8 cellular contexts compared by ENCODE assay signal in the genomic region with DNA sequence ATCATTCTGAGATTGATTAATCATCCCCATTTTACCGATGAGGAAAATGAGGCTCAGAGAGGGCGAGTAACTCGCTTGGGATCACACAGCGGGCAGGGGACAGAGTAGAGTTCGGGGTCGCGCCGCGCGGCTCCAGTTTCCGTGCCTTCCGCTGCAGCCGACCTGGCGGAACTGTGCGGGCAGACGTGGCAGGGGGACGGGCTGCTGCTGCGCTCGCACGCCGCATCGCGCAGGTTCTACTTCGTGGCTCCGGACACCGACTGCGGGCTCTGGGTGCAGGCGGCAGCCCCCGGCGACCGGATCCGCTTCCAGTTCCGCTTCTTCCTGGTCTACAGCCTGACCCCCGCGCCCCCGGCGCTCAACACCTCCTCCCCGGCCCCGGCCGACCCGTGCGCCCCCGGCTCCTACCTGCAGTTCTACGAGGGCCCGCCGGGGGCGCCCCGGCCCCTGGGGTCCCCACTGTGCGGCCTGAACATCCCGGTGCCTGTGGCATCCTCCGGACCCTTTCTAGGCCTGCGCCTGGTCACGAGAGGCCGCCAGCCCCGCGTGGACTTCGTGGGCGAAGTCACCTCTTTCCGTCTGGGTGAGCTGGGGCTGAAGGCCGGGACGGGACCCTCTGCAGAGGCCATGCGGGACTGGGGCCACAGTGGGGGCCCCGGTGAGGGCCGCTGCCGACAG. TPM values are rescaled to one million over a fixed set of nuclear protein-coding genes. Genes with fewer than 3 reads are reported as not detected.
DNase-seq lines count a peak whose midpoint lies in the region; ATAC-seq and TF ChIP-seq lines count a peak whose summit lies in the region.

No MANE protein-coding gene starts in this region.

- H3K4me1 Mint-ChIP-seq in activated naive CD4-positive, alpha-beta T cell treated with anti-CD3 and anti-CD28 coated beads for 36 hours (ENCODE audit: low read depth), result peaks cover 7% of the 10 kb centered on the region

- CTCF ChIA-PET in activated naive CD4-positive, alpha-beta T cell treated with anti-CD3 and anti-CD28 coated beads for 36 hours (lab: Charles Lee), result no interaction called here

- peak overlapping the region; percentile 87 for H3K27ac ChIP-seq in BLaER1
- no peak overlapping the region for H3K27ac ChIP-seq in hepatocyte

- no peaks in the 10 kb centered on the region for H3K9me2 ChIP-seq in hepatocyte (replicated peaks; ENCODE audit: insufficient read depth)

- peaks cover 13% of the 10 kb centered on the region for H3K27me3 Mint-ChIP-seq in activated naive CD4-positive, alpha-beta T cell treated with anti-CD3 and anti-CD28 coated beads for 36 hours (ENCODE audit: low read depth)

- TF ChIP-seq CTCF in hepatocyte (IDR thresholded peaks at IDR 0.05; ENCODE audit: poor library complexity), result peak; percentile 67

- no peaks in the 10 kb centered on the region for H3K36me3 Mint-ChIP-seq in activated naive CD4-positive, alpha-beta T cell treated with anti-CD3 and anti-CD28 coated beads for 36 hours (ENCODE audit: low read depth)

- WGBS in hepatocyte (ENCODE audit: low lambda C conversion rate, missing lambda C conversion rate), result 22% methylated on average over 43 of the region's 65 CpGs

- H3K79me2 ChIP-seq in hepatocyte, result no peaks in the 10 kb centered on the region

- DNase-seq in activated naive CD4-positive, alpha-beta T cell treated with anti-CD3 and anti-CD28 coated beads for 36 hours, result peak; percentile 16
- DNase-seq in hepatocyte (ENCODE audit: low spot score) (peak; percentile 64), NCI-H524 treated with DMSO at 0.1 percent for 48 hours (lab: John Stamatoyannopoulos, UW) (no peak), HUDEP-2 (lab: John Stamatoyannopoulos, UW; ENCODE audit: unreplicated experiment in 76 of 76) (no peak)
- peak; percentile 32 for DNase-seq in stimulated activated CD4-positive, alpha-beta T cell treated with anti-CD3 and anti-CD28 coated beads, Interleukin-15, amount 100 ng/mL, for 24 hours

- H4K20me1 ChIP-seq in BLaER1, result no peaks in the 10 kb centered on the region
- no peaks in the 10 kb centered on the region for H4K20me1 ChIP-seq in hepatocyte (ENCODE audit: insufficient read depth, poor library complexity, severe bottlenecking)

- intact Hi-C loops in activated naive CD4-positive, alpha-beta T cell treated with anti-CD3 and anti-CD28 coated beads for 36 hours (cut with micrococcal nuclease), result no loop called here

- ATAC-seq in HG02852 (IDR thresholded peaks at IDR 0.05; ENCODE audit: unreplicated experiment) (peak; percentile 51), HG02938 (IDR thresholded peaks at IDR 0.05; ENCODE audit: unreplicated experiment) (no peak)

- H3K36me3 ChIP-seq in BLaER1, result no peaks in the 10 kb centered on the region
- H3K36me3 ChIP-seq in hepatocyte (replicated peaks; ENCODE audit: insufficient read depth, low read depth), result no peaks in the 10 kb centered on the region

- H3K4me2 ChIP-seq in BLaER1 (peak overlapping the region; percentile 81), hepatocyte (peak overlapping the region; percentile 94)

- H3K9ac ChIP-seq in BLaER1, result peak overlapping the region; percentile 70

- H3K9me3 ChIP-seq in BLaER1, result no peaks in the 10 kb centered on the region
- no peaks in the 10 kb centered on the region for H3K9me3 ChIP-seq in hepatocyte (ENCODE audit: low read depth)

- no peak overlapping the region for H3K27ac Mint-ChIP-seq in activated naive CD4-positive, alpha-beta T cell treated with anti-CD3 and anti-CD28 coated beads for 36 hours

- H3K4me3 ChIP-seq in BLaER1, result peak overlapping the region; percentile 60
- H3K4me3 ChIP-seq in hepatocyte, result peak overlapping the region; percentile 36

- H2AFZ ChIP-seq in hepatocyte, result peak overlapping the region; percentile 89

- H3K4me3 Mint-ChIP-seq in activated naive CD4-positive, alpha-beta T cell treated with anti-CD3 and anti-CD28 coated beads for 36 hours, result peak overlapping the region; percentile 33

- no peaks in the 10 kb centered on the region for H3K9me3 Mint-ChIP-seq in activated naive CD4-positive, alpha-beta T cell treated with anti-CD3 and anti-CD28 coated beads for 36 hours

- no peaks in the 10 kb centered on the region for H3K27me3 ChIP-seq in BLaER1
- no peaks in the 10 kb centered on the region for H3K27me3 ChIP-seq in hepatocyte

- H3K4me1 ChIP-seq in BLaER1, result peaks cover 75% of the 10 kb centered on the region
- no peaks in the 10 kb centered on the region for H3K4me1 ChIP-seq in hepatocyte (ENCODE audit: insufficient read depth)

RNA-seq across cellular contexts. Expression of a gene that starts 2.3 kb away (rescaled TPM):
- total RNA-seq in activated naive CD4-positive, alpha-beta T cell treated with anti-CD3 and anti-CD28 coated beads for 36 hours, result not detected
- total RNA-seq in hepatocyte, result 0.10 and 0.20 TPM in 2 replicates
- 8.2 and 10.8 TPM in 2 replicates for polyA plus RNA-seq in hepatocyte

RNA-seq across cellular contexts. Expression of a gene that starts 31.4 kb away (rescaled TPM):
- 10 to 100 TPM; 89.9 to 93.4 TPM for total RNA-seq in activated naive CD4-positive, alpha-beta T cell treated with anti-CD3 and anti-CD28 coated beads for 36 hours
- 39.5 and 46.7 TPM in 2 replicates for total RNA-seq in hepatocyte
- 36.7 and 38.9 TPM in 2 replicates for polyA plus RNA-seq in hepatocyte

Comparison
In these comparisons a context has a peak if more than half of its experiments do, and no peak if none do; other contexts are left out.
1. DNase-seq: peak in activated naive CD4-positive, alpha-beta T cell treated with anti-CD3 and anti-CD28 coated beads for 36 hours (single experiment), hepatocyte (single experiment) and stimulated activated CD4-positive, alpha-beta T cell treated with anti-CD3 and anti-CD28 coated beads, Interleukin-15, amount 100 ng/mL, for 24 hours (single experiment); none in NCI-H524 treated with DMSO at 0.1 percent for 48 hours (single experiment) and HUDEP-2 (0 of 76).